ENCODE assay signal across 8 cellular contexts in the genomic region with DNA sequence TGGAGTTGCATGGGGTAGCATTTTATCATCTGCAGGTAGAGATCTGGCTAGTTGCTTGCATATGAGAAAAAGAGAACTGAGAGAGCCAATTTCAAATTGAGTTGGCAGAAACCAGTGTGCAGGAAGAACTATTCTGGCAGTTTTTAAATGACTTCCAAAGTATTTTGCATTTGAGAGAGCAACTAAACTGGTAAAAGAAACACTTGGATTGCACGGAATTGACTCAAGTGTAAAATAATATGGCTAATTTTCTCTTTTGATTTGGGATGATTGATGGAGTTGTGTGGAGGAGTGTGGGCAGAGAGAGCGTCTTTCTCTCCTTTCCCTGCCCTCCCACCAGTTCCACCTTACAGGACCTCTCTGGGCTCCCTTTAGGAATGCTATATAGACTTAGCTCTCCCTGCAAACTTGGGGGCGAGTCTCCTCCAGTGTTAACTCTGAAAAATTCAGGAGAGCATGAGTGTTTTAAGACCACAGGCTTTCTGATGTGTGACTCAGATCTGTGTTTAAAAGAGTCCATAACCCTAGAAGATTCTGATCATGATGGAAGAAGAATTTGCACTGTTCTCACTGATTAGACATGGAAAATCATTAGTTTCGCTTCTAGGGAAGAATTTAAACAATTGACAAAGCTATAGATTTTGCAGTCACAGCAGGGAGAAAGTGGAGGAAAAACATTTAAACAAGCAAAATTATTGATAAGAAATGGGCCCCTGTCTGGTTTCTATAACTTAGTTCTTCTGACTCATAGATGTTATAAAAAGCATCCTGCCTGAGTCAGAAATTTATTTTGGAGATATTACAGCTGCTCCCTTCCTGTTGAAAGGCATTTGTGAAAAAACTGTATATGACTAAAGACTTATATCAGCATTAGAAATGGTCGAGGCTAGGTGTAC. TPM values are rescaled to one million over a fixed set of nuclear protein-coding genes. Genes with fewer than 3 reads are reported as not detected.
A peak's percentile ranks its signal among the peaks of the same experiment; 100 is the strongest.
DNase-seq lines count a peak whose midpoint lies in the region; ATAC-seq and TF ChIP-seq lines count a peak whose summit lies in the region.

No MANE protein-coding gene starts in this region.

- H3K9me3 Mint-ChIP-seq in activated CD8-positive, alpha-beta T cell treated with anti-CD3 and anti-CD28 coated beads for 36 hours: peaks cover under 1% of the 10 kb centered on the region
- peaks cover 4% of the 10 kb centered on the region for H3K9me3 Mint-ChIP-seq in activated CD8-positive, alpha-beta T cell treated with anti-CD3 and anti-CD28 coated beads, Interleukin-2, amount 10 ng/mL, durations not matched to agents 7 days and 5 days (ENCODE audit: insufficient read depth)

- H3K4me3 Mint-ChIP-seq in activated CD8-positive, alpha-beta T cell treated with anti-CD3 and anti-CD28 coated beads for 36 hours: no peak overlapping the region
- H3K4me3 Mint-ChIP-seq in activated CD8-positive, alpha-beta T cell treated with anti-CD3 and anti-CD28 coated beads, Interleukin-2, amount 10 ng/mL, durations not matched to agents 7 days and 5 days: no peak overlapping the region

- H3K4me3 ChIP-seq in effector memory CD4-positive, alpha-beta T cell (ENCODE audit: insufficient read depth, low read depth, low read length, poor library complexity, severe bottlenecking): no peak overlapping the region

- no peaks in the 10 kb centered on the region for H3K27me3 Mint-ChIP-seq in activated CD8-positive, alpha-beta T cell treated with anti-CD3 and anti-CD28 coated beads for 36 hours
- peaks cover 5% of the 10 kb centered on the region for H3K27me3 Mint-ChIP-seq in activated CD8-positive, alpha-beta T cell treated with anti-CD3 and anti-CD28 coated beads, Interleukin-2, amount 10 ng/mL, durations not matched to agents 7 days and 5 days (ENCODE audit: low read depth)

- peak; percentile 85 for ATAC-seq in activated CD8-positive, alpha-beta T cell treated with anti-CD3 and anti-CD28 coated beads for 36 hours
- ATAC-seq in activated CD8-positive, alpha-beta T cell treated with anti-CD3 and anti-CD28 coated beads, Interleukin-2, amount 10 ng/mL, durations not matched to agents 7 days and 5 days: no peak
- peak; percentile 79 for ATAC-seq in HG02938 (IDR thresholded peaks at IDR 0.05; ENCODE audit: unreplicated experiment)
- peak; percentile 82 for ATAC-seq in SK-N-SH treated with all-trans-retinoic acid at 6 μM for 48 hours

- peaks cover 2% of the 10 kb centered on the region for H3K36me3 Mint-ChIP-seq in activated CD8-positive, alpha-beta T cell treated with anti-CD3 and anti-CD28 coated beads for 36 hours (ENCODE audit: low read depth)
- peaks cover 3% of the 10 kb centered on the region for H3K36me3 Mint-ChIP-seq in activated CD8-positive, alpha-beta T cell treated with anti-CD3 and anti-CD28 coated beads, Interleukin-2, amount 10 ng/mL, durations not matched to agents 7 days and 5 days (ENCODE audit: low read depth)

- H3K36me3 ChIP-seq in effector memory CD4-positive, alpha-beta T cell (ENCODE audit: control insufficient read depth, insufficient read depth, low read length): no peaks in the 10 kb centered on the region

- POLR2A ChIA-PET in activated CD8-positive, alpha-beta T cell treated with anti-CD3 and anti-CD28 coated beads for 36 hours (lab: Charles Lee): interaction anchor here (0.6 to 1.9 kb wide), 3 partner anchors 11 to 404 kb away, joined by 3 to 10 read pairs (median 3); a partner anchor contains a TSS
- POLR2A ChIA-PET in activated CD8-positive, alpha-beta T cell treated with anti-CD3 and anti-CD28 coated beads, Interleukin-2, amount 10 ng/mL, durations not matched to agents 7 days and 5 days (lab: Charles Lee): no interaction called here

- CTCF ChIA-PET in activated CD8-positive, alpha-beta T cell treated with anti-CD3 and anti-CD28 coated beads for 36 hours (lab: Charles Lee): interaction anchor here (0.6 to 1.7 kb wide), 5 partner anchors 9 to 371 kb away, joined by 3 to 6 read pairs (median 3); no protein-coding TSS in a partner anchor
- CTCF ChIA-PET in activated CD8-positive, alpha-beta T cell treated with anti-CD3 and anti-CD28 coated beads, Interleukin-2, amount 10 ng/mL, durations not matched to agents 7 days and 5 days (lab: Charles Lee): interaction anchor here (0.9 kb wide), 1 partner anchor 21 kb away, joined by 3 read pairs; no protein-coding TSS in a partner anchor

- H3K27ac Mint-ChIP-seq in activated CD8-positive, alpha-beta T cell treated with anti-CD3 and anti-CD28 coated beads for 36 hours: peak overlapping the region; percentile 66
- no peak overlapping the region for H3K27ac Mint-ChIP-seq in activated CD8-positive, alpha-beta T cell treated with anti-CD3 and anti-CD28 coated beads, Interleukin-2, amount 10 ng/mL, durations not matched to agents 7 days and 5 days

- TF ChIP-seq CTCF in activated CD8-positive, alpha-beta T cell treated with anti-CD3 and anti-CD28 coated beads for 36 hours (IDR thresholded peaks at IDR 0.05): no peak

- no peak overlapping the region for H3K27ac ChIP-seq in effector memory CD4-positive, alpha-beta T cell (ENCODE audit: insufficient read depth, low read length, poor library complexity, severe bottlenecking)

- no peak for DNase-seq in activated CD8-positive, alpha-beta T cell treated with anti-CD3 and anti-CD28 coated beads for 36 hours
- no peak for DNase-seq in activated CD8-positive, alpha-beta T cell treated with anti-CD3 and anti-CD28 coated beads, Interleukin-2, amount 10 ng/mL, durations not matched to agents 7 days and 5 days
- DNase-seq in left kidney (ENCODE audit: low read depth, low spot score) (peak; percentile 51), NCI-H524 treated with DMSO at 0.1 percent for 48 hours (lab: John Stamatoyannopoulos, UW) (no peak), GDM1 (lab: John Stamatoyannopoulos, UW) (no peak)
- no peak for DNase-seq in effector memory CD4-positive, alpha-beta T cell

- peaks cover 22% of the 10 kb centered on the region for H3K4me1 Mint-ChIP-seq in activated CD8-positive, alpha-beta T cell treated with anti-CD3 and anti-CD28 coated beads for 36 hours (ENCODE audit: low read depth)
- H3K4me1 Mint-ChIP-seq in activated CD8-positive, alpha-beta T cell treated with anti-CD3 and anti-CD28 coated beads, Interleukin-2, amount 10 ng/mL, durations not matched to agents 7 days and 5 days (ENCODE audit: low read depth): no peaks in the 10 kb centered on the region

- intact Hi-C loops in activated CD8-positive, alpha-beta T cell treated with anti-CD3 and anti-CD28 coated beads for 36 hours (cut with micrococcal nuclease): no loop called here

- H3K4me1 ChIP-seq in effector memory CD4-positive, alpha-beta T cell (ENCODE audit: control insufficient read depth, insufficient read depth, low read length, poor library complexity, severe bottlenecking): no peaks in the 10 kb centered on the region

- H3K9me3 ChIP-seq in effector memory CD4-positive, alpha-beta T cell (ENCODE audit: control insufficient read depth, low read length): no peaks in the 10 kb centered on the region

- no peaks in the 10 kb centered on the region for H3K27me3 ChIP-seq in effector memory CD4-positive, alpha-beta T cell (replicated peaks; ENCODE audit: control insufficient read depth, insufficient read depth, low read length, poor library complexity, severe bottlenecking)

TF ChIP-seq in SK-N-SH treated with all-trans-retinoic acid at 6 μM for 48 hours, 23 proteins besides CTCF, POLR2A, EP300 and RAD21:
- TF ChIP-seq, protein P1, sequence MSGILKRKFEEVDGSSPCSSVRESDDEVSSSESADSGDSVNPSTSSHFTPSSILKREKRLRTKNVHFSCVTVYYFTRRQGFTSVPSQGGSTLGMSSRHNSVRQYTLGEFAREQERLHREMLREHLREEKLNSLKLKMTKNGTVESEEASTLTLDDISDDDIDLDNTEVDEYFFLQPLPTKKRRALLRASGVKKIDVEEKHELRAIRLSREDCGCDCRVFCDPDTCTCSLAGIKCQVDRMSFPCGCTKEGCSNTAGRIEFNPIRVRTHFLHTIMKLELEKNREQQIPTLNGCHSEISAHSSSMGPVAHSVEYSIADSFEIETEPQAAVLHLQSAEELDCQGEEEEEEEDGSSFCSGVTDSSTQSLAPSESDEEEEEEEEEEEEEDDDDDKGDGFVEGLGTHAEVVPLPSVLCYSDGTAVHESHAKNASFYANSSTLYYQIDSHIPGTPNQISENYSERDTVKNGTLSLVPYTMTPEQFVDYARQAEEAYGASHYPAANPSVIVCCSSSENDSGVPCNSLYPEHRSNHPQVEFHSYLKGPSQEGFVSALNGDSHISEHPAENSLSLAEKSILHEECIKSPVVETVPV (CRISPR knock-in tag; IDR thresholded peaks at IDR 0.05): no peak
- no peak for TF ChIP-seq ZFP30 (CRISPR knock-in tag; IDR thresholded peaks at IDR 0.05)

RNA-seq across cellular contexts. Expression of a gene that starts 24.9 kb away (rescaled TPM):
- total RNA-seq in activated CD8-positive, alpha-beta T cell treated with anti-CD3 and anti-CD28 coated beads for 36 hours: 10 to 100 TPM; 13.5 to 18.3 TPM
- 10 to 100 TPM; 12.3 to 12.7 TPM for total RNA-seq in activated CD8-positive, alpha-beta T cell treated with anti-CD3 and anti-CD28 coated beads, Interleukin-2, amount 10 ng/mL, durations not matched to agents 7 days and 5 days
